Comparison of ENCODE assay signal across 1 cellular context in genomic region chr1:219708919-219709318, GRCh38.
TF ChIP-seq lines count a peak whose summit lies in the region.

No MANE protein-coding gene starts in this region.

TF ChIP-seq in K562, 482 proteins besides CTCF, POLR2A, EP300 and RAD21 (continued from another document):
- TF ChIP-seq ZNF592 (IDR thresholded peaks at IDR 0.05) (0 out of 2 replicates have a peak, but pooled peaks have one; percentile 45), C11orf30 (IDR thresholded peaks at IDR 0.05; ENCODE audit: low read depth) (peak; percentile 92), DPF2 (IDR thresholded peaks at IDR 0.05) (peak; percentile 36; the same call in 1 of the 2 replicates), ZNF639 (CRISPR knock-in tag; conservative IDR thresholded peaks at IDR 0.05 in 1 of 2, IDR thresholded peaks at IDR 0.05 in 1 of 2) (peak in 1 of 2 experiments; percentile 54; a peak in 2 of 4 replicates), NFE2L1 (tag; IDR thresholded peaks at IDR 0.05; ENCODE audit: borderline replicate concordance, low read depth) (peak; percentile 61; the same call in 1 of the 2 replicates), SMARCE1 (IDR thresholded peaks at IDR 0.05) (0 out of 2 replicates have a peak, but pooled peaks have one; percentile 26), ADNP (tag; IDR thresholded peaks at IDR 0.05) (no peak), FOXJ2 (tag; IDR thresholded peaks at IDR 0.05) (peak; percentile 54; the same call in 1 of the 2 replicates), TRIM24 (IDR thresholded peaks at IDR 0.05) (no peak), CBFB (CRISPR knock-in tag; IDR thresholded peaks at IDR 0.05) (no peak), KHSRP (IDR thresholded peaks at IDR 0.05) (no peak), YY1 (IDR thresholded peaks at IDR 0.05; ENCODE audit: borderline replicate concordance in 1 of 3, control insufficient read depth in 1 of 3, extremely low read depth in 1 of 3, insufficient read depth in 3 of 3, insufficient read length in 1 of 3, insufficient replicate concordance in 2 of 3, low read depth in 1 of 3, low read length in 2 of 3) (peak in 1 of 3 experiments; percentile 38), NR4A1 (CRISPR knock-in tag; IDR thresholded peaks at IDR 0.05) (no peak), NR4A1 (tag; IDR thresholded peaks at IDR 0.05) (0 out of 2 replicates have a peak, but pooled peaks have one; percentile 34), ZNF395 (CRISPR knock-in tag; IDR thresholded peaks at IDR 0.05) (no peak), MAFG (tag; conservative IDR thresholded peaks at IDR 0.05) (peak; percentile 96), ZNF316 (IDR thresholded peaks at IDR 0.05) (peak; percentile 96), ZNF766 (CRISPR knock-in tag; conservative IDR thresholded peaks at IDR 0.05) (peak; percentile 37; the same call in 1 of the 2 replicates), BACH1 (tag; IDR thresholded peaks at IDR 0.05) (peak; percentile 93), ZNF263 (CRISPR knock-in tag; IDR thresholded peaks at IDR 0.05; ENCODE audit: borderline replicate concordance) (no peak), EHMT2 (IDR thresholded peaks at IDR 0.05) (0 out of 2 replicates have a peak, but pooled peaks have one; percentile 12)
- TF ChIP-seq, protein P1, sequence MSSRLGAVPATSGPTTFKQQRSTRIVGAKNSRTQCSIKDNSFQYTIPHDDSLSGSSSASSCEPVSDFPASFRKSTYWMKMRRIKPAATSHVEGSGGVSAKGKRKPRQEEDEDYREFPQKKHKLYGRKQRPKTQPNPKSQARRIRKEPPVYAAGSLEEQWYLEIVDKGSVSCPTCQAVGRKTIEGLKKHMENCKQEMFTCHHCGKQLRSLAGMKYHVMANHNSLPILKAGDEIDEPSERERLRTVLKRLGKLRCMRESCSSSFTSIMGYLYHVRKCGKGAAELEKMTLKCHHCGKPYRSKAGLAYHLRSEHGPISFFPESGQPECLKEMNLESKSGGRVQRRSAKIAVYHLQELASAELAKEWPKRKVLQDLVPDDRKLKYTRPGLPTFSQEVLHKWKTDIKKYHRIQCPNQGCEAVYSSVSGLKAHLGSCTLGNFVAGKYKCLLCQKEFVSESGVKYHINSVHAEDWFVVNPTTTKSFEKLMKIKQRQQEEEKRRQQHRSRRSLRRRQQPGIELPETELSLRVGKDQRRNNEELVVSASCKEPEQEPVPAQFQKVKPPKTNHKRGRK (tag; IDR thresholded peaks at IDR 0.05) = 0 out of 2 replicates have a peak, but pooled peaks have one; percentile 4
- TF ChIP-seq, protein P2, sequence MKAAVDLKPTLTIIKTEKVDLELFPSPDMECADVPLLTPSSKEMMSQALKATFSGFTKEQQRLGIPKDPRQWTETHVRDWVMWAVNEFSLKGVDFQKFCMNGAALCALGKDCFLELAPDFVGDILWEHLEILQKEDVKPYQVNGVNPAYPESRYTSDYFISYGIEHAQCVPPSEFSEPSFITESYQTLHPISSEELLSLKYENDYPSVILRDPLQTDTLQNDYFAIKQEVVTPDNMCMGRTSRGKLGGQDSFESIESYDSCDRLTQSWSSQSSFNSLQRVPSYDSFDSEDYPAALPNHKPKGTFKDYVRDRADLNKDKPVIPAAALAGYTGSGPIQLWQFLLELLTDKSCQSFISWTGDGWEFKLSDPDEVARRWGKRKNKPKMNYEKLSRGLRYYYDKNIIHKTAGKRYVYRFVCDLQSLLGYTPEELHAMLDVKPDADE (conservative IDR thresholded peaks at IDR 0.05; ENCODE audit: control insufficient read depth, low read depth, low read length) = no peak
- TF ChIP-seq, protein P3, sequence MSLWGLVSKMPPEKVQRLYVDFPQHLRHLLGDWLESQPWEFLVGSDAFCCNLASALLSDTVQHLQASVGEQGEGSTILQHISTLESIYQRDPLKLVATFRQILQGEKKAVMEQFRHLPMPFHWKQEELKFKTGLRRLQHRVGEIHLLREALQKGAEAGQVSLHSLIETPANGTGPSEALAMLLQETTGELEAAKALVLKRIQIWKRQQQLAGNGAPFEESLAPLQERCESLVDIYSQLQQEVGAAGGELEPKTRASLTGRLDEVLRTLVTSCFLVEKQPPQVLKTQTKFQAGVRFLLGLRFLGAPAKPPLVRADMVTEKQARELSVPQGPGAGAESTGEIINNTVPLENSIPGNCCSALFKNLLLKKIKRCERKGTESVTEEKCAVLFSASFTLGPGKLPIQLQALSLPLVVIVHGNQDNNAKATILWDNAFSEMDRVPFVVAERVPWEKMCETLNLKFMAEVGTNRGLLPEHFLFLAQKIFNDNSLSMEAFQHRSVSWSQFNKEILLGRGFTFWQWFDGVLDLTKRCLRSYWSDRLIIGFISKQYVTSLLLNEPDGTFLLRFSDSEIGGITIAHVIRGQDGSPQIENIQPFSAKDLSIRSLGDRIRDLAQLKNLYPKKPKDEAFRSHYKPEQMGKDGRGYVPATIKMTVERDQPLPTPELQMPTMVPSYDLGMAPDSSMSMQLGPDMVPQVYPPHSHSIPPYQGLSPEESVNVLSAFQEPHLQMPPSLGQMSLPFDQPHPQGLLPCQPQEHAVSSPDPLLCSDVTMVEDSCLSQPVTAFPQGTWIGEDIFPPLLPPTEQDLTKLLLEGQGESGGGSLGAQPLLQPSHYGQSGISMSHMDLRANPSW (CRISPR knock-in tag; IDR thresholded peaks at IDR 0.05) = no peak
